In the genomic region with DNA sequence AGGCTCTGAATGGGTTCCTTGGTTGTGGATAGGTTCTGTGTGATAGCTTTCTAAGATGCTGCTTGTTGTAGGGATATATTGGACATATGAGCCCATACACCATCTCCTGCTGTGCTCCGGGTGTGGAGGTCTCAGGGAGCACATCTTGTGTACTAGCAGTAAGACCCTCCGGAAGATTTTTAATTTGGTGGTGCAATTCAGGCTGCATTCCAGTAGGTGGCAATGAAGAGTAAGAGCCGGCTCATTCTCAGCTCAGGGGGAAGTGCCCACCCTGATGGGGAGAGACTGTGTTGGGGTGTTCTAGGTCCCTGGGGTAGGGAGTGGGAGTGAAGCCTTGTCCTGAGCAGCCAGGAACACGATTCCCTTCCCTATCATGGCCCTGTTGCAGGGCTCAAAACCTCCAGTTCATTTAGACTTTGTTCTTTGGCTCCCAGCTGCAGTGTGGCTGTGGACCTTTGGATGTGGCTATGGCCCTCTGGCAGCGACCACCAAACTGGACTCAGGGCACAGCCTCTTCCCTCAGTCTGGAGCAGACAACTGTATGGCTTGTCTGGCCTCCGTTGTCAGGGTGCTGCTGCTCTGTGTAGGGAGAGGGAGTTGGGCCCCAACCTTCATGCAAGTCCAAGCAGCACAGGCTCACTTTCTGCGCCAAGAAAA, we compare ENCODE assay signal across 8 cellular contexts.
DNase-seq lines count a peak whose midpoint lies in the region; TF ChIP-seq lines count a peak whose summit lies in the region.

No MANE protein-coding gene starts in this region.

- no peak overlapping the region for H3K9ac ChIP-seq in OCI-LY1 (ENCODE audit: low read length)

- H3K4me1 ChIP-seq in OCI-LY1 (ENCODE audit: insufficient read depth, low read length, severe bottlenecking) = no peaks in the 10 kb centered on the region
- no peaks in the 10 kb centered on the region for H3K4me1 ChIP-seq in testis
- H3K4me1 ChIP-seq in vagina = no peaks in the 10 kb centered on the region

- H3K27me3 ChIP-seq in OCI-LY1 (ENCODE audit: insufficient read depth, low read length) (no peaks in the 10 kb centered on the region), testis (no peaks in the 10 kb centered on the region), vagina (no peaks in the 10 kb centered on the region)

- TF ChIP-seq CTCF in AG09309 (IDR thresholded peaks at IDR 0.05; ENCODE audit: control insufficient read depth, insufficient read depth, low read depth, low read length, missing control alignments) = peak; percentile 26
- TF ChIP-seq CTCF in GM13977 (IDR thresholded peaks at IDR 0.05; ENCODE audit: extremely low read depth, insufficient read depth, missing control alignments) = peak; percentile 72
- TF ChIP-seq CTCF in OCI-LY1 (IDR thresholded peaks at IDR 0.05; ENCODE audit: low read length) = peak; percentile 71
- TF ChIP-seq CTCF in fibroblast of villous mesenchyme (IDR thresholded peaks at IDR 0.05; ENCODE audit: insufficient read depth, low read depth, low read length) = peak; percentile 39
- TF ChIP-seq CTCF in testis (IDR thresholded peaks at IDR 0.05) = peak; percentile 21 to 71 (median 52)
- TF ChIP-seq CTCF in vagina (IDR thresholded peaks at IDR 0.05) = no peak

- H3K9me2 ChIP-seq in OCI-LY1 (ENCODE audit: low read depth, low read length) = no peaks in the 10 kb centered on the region

- no peak overlapping the region for H3K4me2 ChIP-seq in OCI-LY1 (ENCODE audit: low read length)

- H3K27ac ChIP-seq in OCI-LY1 (ENCODE audit: low read depth, low read length, poor library complexity, severe bottlenecking) (no peak overlapping the region), testis (no peak overlapping the region), vagina (no peak overlapping the region)

- TF ChIP-seq POLR2A in testis (IDR thresholded peaks at IDR 0.05) (no peak), vagina (IDR thresholded peaks at IDR 0.05) (no peak)

- H3K36me3 ChIP-seq in OCI-LY1 (ENCODE audit: insufficient read depth, low read length) (no peaks in the 10 kb centered on the region), testis (ENCODE audit: low read depth, missing control alignments) (no peaks in the 10 kb centered on the region), vagina (no peaks in the 10 kb centered on the region)

- in situ Hi-C loops in GM13977 (cut with MboI; ENCODE audit: low pct_unique_long_range_greater_than_20kb, low sequenced_read_pairs, unreplicated experiment) = no loop called here

- DNase-seq in AG09309 (ENCODE audit: low read depth) = no peak
- peak; percentile 17 for DNase-seq in GM13977 (ENCODE audit: low spot score)
- DNase-seq in fibroblast of villous mesenchyme (ENCODE audit: low read depth) = no peak
- peak; percentile 22 for DNase-seq in testis
- no peak for DNase-seq in NCI-H1092 treated with DMSO at 0.1 percent for 48 hours (lab: John Stamatoyannopoulos, UW)
- no peak for DNase-seq in vagina (ENCODE audit: extremely low spot score in 2 of 2)
- no peak for DNase-seq in pons (ENCODE audit: low spot score)

- WGBS in testis, 2 donors = 8 to 33% methylated on average over 4 to 7 of the region's 7 CpGs

- no peak overlapping the region for H3K4me3 ChIP-seq in AG09309 (ENCODE audit: control insufficient read depth, low read depth, low read length)
- H3K4me3 ChIP-seq in OCI-LY1 (ENCODE audit: low read depth, low read length, poor library complexity, severe bottlenecking) = no peak overlapping the region
- H3K4me3 ChIP-seq in fibroblast of villous mesenchyme (ENCODE audit: low read depth, low read length) = no peak overlapping the region
- H3K4me3 ChIP-seq in testis = no peak overlapping the region
- H3K4me3 ChIP-seq in vagina = no peak overlapping the region

- H3K79me2 ChIP-seq in OCI-LY1 (ENCODE audit: insufficient read depth, low read length) = no peaks in the 10 kb centered on the region

- no peaks in the 10 kb centered on the region for H4K20me1 ChIP-seq in OCI-LY1 (ENCODE audit: insufficient read depth, low read length)

- H3K9me3 ChIP-seq in OCI-LY1 (ENCODE audit: low read length) = no peaks in the 10 kb centered on the region
- H3K9me3 ChIP-seq in testis = no peaks in the 10 kb centered on the region
- no peaks in the 10 kb centered on the region for H3K9me3 ChIP-seq in vagina

- intact Hi-C loops in testis (cut with DNase I; ENCODE audit: low total_unique reads) = no loop called here
- intact Hi-C loops in vagina (cut with DNase I) = no loop called here

- no peak overlapping the region for H2AFZ ChIP-seq in OCI-LY1 (ENCODE audit: low read length)

- no peaks in the 10 kb centered on the region for H3F3A ChIP-seq in OCI-LY1 (ENCODE audit: insufficient read depth, low read length)

Comparison
In these comparisons a context has a peak if more than half of its experiments do, and no peak if none do; other contexts are left out.
1. DNase-seq: peak in GM13977 (single experiment) and testis (single experiment); none in AG09309 (single experiment), fibroblast of villous mesenchyme (single experiment), NCI-H1092 treated with DMSO at 0.1 percent for 48 hours (single experiment), vagina (0 of 2) and pons (single experiment).
2. CTCF ChIP-seq: peak in AG09309 (single experiment), GM13977 (single experiment), OCI-LY1 (single experiment), fibroblast of villous mesenchyme (single experiment) and testis (3 of 3); none in vagina (0 of 3).